In genomic region chr9:12163775-12164458, GRCh38 we compare ENCODE assay signal across 34 cellular contexts.
"Had no signal": no experiment of that assay in that cellular context is flagged by ENCODE, and none has a peak within 500 bp of the region (broad histone marks: within the 10 kb centered on the region; RNA-seq: fewer than 3 reads in every experiment).

No MANE protein-coding gene starts in this region.

- ATAC-seq: activated CD8-positive, alpha-beta T cell treated with anti-CD3 and anti-CD28 coated beads for 36 hours; activated naive CD4-positive, alpha-beta T cell treated with anti-CD3 and anti-CD28 coated beads, Interleukin-2, amount 50 U/mL, for 72 hours; activated T-cell treated with anti-CD3 and anti-CD28 coated beads, Interleukin-2, amount 50 U/mL, for 4 hours; activated T-cell treated with anti-CD3 and anti-CD28 coated beads, Interleukin-2, amount 50 U/mL, for 72 hours; activated T-helper 17 cell treated with anti-CD3 and anti-CD28 coated beads, Interleukin-2, amount 50 U/mL, for 72 hours; body of pancreas had no signal

- DNase-seq: activated B cell treated with CpG ODN at 0.5 μM for 24 hours; activated CD4-positive, alpha-beta memory T cell treated with anti-CD3 and anti-CD28 coated beads for 36 hours; activated CD4-positive, alpha-beta T cell treated with anti-CD3 and anti-CD28 coated beads for 4 hours; activated CD4-positive, alpha-beta T cell treated with anti-CD3 and anti-CD28 coated beads, Interleukin-2, amount 10 ng/mL, durations not matched to agents 24 days and 14 days; activated CD4-positive, alpha-beta T cell treated with anti-CD3 and anti-CD28 coated beads, Interleukin-2, amount 50 U/mL, for 1 hour; activated CD4-positive, alpha-beta T cell treated with anti-CD3 and anti-CD28 coated beads, Interleukin-2, amount 50 U/mL, for 4 hours; activated CD4-positive, CD25-positive, alpha-beta regulatory T cell treated with anti-CD3 and anti-CD28 coated beads, Interleukin-2, amount 50 U/mL, for 72 hours; activated CD8-positive, alpha-beta memory T cell treated with anti-CD3 and anti-CD28 coated beads, Interleukin-2, amount 50 U/mL, for 4 hours; activated CD8-positive, alpha-beta T cell treated with anti-CD3 and anti-CD28 coated beads for 36 hours; activated effector memory CD4-positive, alpha-beta T cell treated with anti-CD3 and anti-CD28 coated beads, Interleukin-2, amount 50 U/mL, for 16 hours; activated gamma-delta T cell treated with Interleukin-2 at 50 U/mL for 16 hours; activated naive CD4-positive, alpha-beta T cell; activated naive CD4-positive, alpha-beta T cell treated with anti-CD3 and anti-CD28 coated beads for 36 hours; activated naive CD4-positive, alpha-beta T cell treated with anti-CD3 and anti-CD28 coated beads, Interleukin-2, amount 50 U/mL, for 16 hours; activated naive CD8-positive, alpha-beta T cell treated with anti-CD3 and anti-CD28 coated beads for 36 hours; activated T-cell treated with anti-CD3 and anti-CD28 coated beads for 4 hours; activated T-cell treated with anti-CD3 and anti-CD28 coated beads, Interleukin-2, amount 50 U/mL, for 1 hour; activated T-cell treated with anti-CD3 and anti-CD28 coated beads, Interleukin-2, amount 50 U/mL, for 4 hours; activated T-cell treated with anti-CD3 and anti-CD28 coated beads, Interleukin-2, amount 50 U/mL, for 72 hours; adrenal gland; amniotic stem cell; aorta; body of pancreas; brain microvascular endothelial cell; central memory CD4-positive, alpha-beta T cell; T-helper 1 cell; T-helper 2 cell; T-helper 9 cell had no signal

- H3K27me3 ChIP-seq: adrenal gland, brain microvascular endothelial cell, breast epithelium had no signal

- H3K27ac ChIP-seq: adrenal gland, body of pancreas, brain microvascular endothelial cell, breast epithelium, VCaP had no signal

- H3K4me1 ChIP-seq: adrenal gland, body of pancreas, breast epithelium had no signal

- H3K9me3 ChIP-seq: adrenal gland, body of pancreas, breast epithelium had no signal

- H3K36me3 ChIP-seq: adrenal gland, brain microvascular endothelial cell, breast epithelium had no signal

- H3K4me3 ChIP-seq: adrenal gland, body of pancreas, breast epithelium had no signal

- FAIRE-seq: astrocyte, TTC549 had no signal
